ENCODE assay signal across 19 cellular contexts in genomic region chr2:179348921-179349320, GRCh38.
"Had no signal": no experiment of that assay in that cellular context is flagged by ENCODE, and none has a peak within 500 bp of the region (broad histone marks: within the 10 kb centered on the region; RNA-seq: fewer than 3 reads in every experiment).

No MANE protein-coding gene starts in this region.

- H3K4me1 Mint-ChIP-seq: immature natural killer cell, T-helper 17 cell had no signal

- H3K9me3 ChIP-seq: body of pancreas, left ventricle myocardium inferior, ovary, psoas muscle, spleen, thyroid gland had no signal

- H3K36me3 Mint-ChIP-seq: activated naive CD4-positive, alpha-beta T cell treated with anti-CD3 and anti-CD28 coated beads, Interleukin-2, amount 50 U/mL, for 72 hours; immature natural killer cell had no signal

- ATAC-seq: activated naive CD4-positive, alpha-beta T cell treated with anti-CD3 and anti-CD28 coated beads, Interleukin-2, amount 50 U/mL, for 72 hours; body of pancreas; psoas muscle; sciatic nerve; T-helper 17 cell had no signal

- H3K4me1 ChIP-seq: body of pancreas had no signal

- H3K4me3 ChIP-seq: body of pancreas, left ventricle myocardium inferior, ovary, psoas muscle, spleen, thyroid gland had no signal

- DNase-seq: activated CD4-positive, alpha-beta T cell treated with anti-CD3 and anti-CD28 coated beads for 1 hour; activated gamma-delta T cell treated with Interleukin-2 at 50 U/mL for 16 hours; amygdala; body of pancreas; endodermal cell; immature natural killer cell; kidney glomerular epithelial cell; left ventricle myocardium inferior; ovary; psoas muscle; spleen; stimulated activated CD4-positive, alpha-beta T cell treated with anti-CD3 and anti-CD28 coated beads, Interleukin-4, amount 100 ng/mL, for 4 hours; stimulated activated naive B cell treated with anti-CD40 and anti-IgM and Interleukin-4, amounts not matched to agents 10 μg/mL and 1 μg/mL and 100 μg/mL, for 72 hours; T-helper 17 cell; thyroid gland had no signal

- H3K27ac Mint-ChIP-seq: activated naive CD4-positive, alpha-beta T cell treated with anti-CD3 and anti-CD28 coated beads, Interleukin-2, amount 50 U/mL, for 72 hours; endodermal cell; immature natural killer cell; stimulated activated naive B cell treated with anti-CD40 and anti-IgM and Interleukin-4, amounts not matched to agents 10 μg/mL and 1 μg/mL and 100 μg/mL, for 72 hours; T-helper 17 cell had no signal

- H3K36me3 ChIP-seq: left ventricle myocardium inferior, ovary, spleen, thyroid gland had no signal

- H3K27ac ChIP-seq: body of pancreas, left ventricle myocardium inferior, ovary, psoas muscle, thyroid gland, VCaP had no signal

- H3K9me3 Mint-ChIP-seq: activated naive CD4-positive, alpha-beta T cell treated with anti-CD3 and anti-CD28 coated beads, Interleukin-2, amount 50 U/mL, for 72 hours; endodermal cell had no signal

- H3K27me3 ChIP-seq: body of pancreas, ovary, spleen, thyroid gland had no signal

- H3K4me3 Mint-ChIP-seq: endodermal cell; immature natural killer cell; neural crest cell; stimulated activated naive B cell treated with anti-CD40 and anti-IgM and Interleukin-4, amounts not matched to agents 10 μg/mL and 1 μg/mL and 100 μg/mL, for 72 hours; T-helper 17 cell had no signal

- H3K27me3 Mint-ChIP-seq: stimulated activated naive B cell treated with anti-CD40 and anti-IgM and Interleukin-4, amounts not matched to agents 10 μg/mL and 1 μg/mL and 100 μg/mL, for 72 hours; T-helper 17 cell had no signal
